Comparison of ENCODE assay signal across 8 cellular contexts in genomic region chr11:46345131-46345597, GRCh38. TPM values are rescaled to one million over a fixed set of nuclear protein-coding genes. Genes with fewer than 3 reads are reported as not detected.
A peak's percentile ranks its signal among the peaks of the same experiment; 100 is the strongest.
DNase-seq lines count a peak whose midpoint lies in the region; ATAC-seq, FAIRE-seq and TF ChIP-seq lines count a peak whose summit lies in the region.

No MANE protein-coding gene starts in this region.

- no peak for ATAC-seq in activated T-helper 17 cell treated with anti-CD3 and anti-CD28 coated beads, Interleukin-2, amount 50 U/mL, for 72 hours (replicated peaks)
- ATAC-seq in GM21423 (IDR thresholded peaks at IDR 0.05; ENCODE audit: unreplicated experiment) = no peak
- no peak for ATAC-seq in GM18520 (IDR thresholded peaks at IDR 0.05; ENCODE audit: unreplicated experiment)
- no peak for ATAC-seq in GM21360 (IDR thresholded peaks at IDR 0.05; ENCODE audit: unreplicated experiment)

- H3K9me3 ChIP-seq in HUES6 (ENCODE audit: control insufficient read depth, insufficient read depth, low read depth, low read length) = no peaks in the 10 kb centered on the region
- H3K9me3 ChIP-seq in kidney (ENCODE audit: control insufficient read depth in 1 of 2, low read length in 2 of 2) = no peaks in the 10 kb centered on the region
- H3K9me3 ChIP-seq in thyroid gland = no peaks in the 10 kb centered on the region

- H3K27me3 ChIP-seq in HUES6 (ENCODE audit: control insufficient read depth, insufficient read depth, low read length) = peaks cover 12% of the 10 kb centered on the region
- H3K27me3 ChIP-seq in thyroid gland = no peaks in the 10 kb centered on the region

- H3K9ac ChIP-seq in HUES6 (ENCODE audit: low read length) (peak overlapping the region; percentile 44), kidney (ENCODE audit: low read length in 2 of 2) (peak overlapping the region; percentile 39 to 58)

- no peak for TF ChIP-seq POLR2A in thyroid gland (IDR thresholded peaks at IDR 0.05)

- peaks cover 44% of the 10 kb centered on the region for H3K4me1 Mint-ChIP-seq in activated T-helper 17 cell treated with anti-CD3 and anti-CD28 coated beads, Interleukin-2, amount 50 U/mL, for 72 hours

- DNase-seq in CD1c-positive myeloid dendritic cell (ENCODE audit: extremely low spot score) (peak; percentile 85), kidney (peak; percentile 89), thyroid gland (peak in 1 of 2 donors; percentile 25)

- no peaks in the 10 kb centered on the region for H3K9me3 Mint-ChIP-seq in activated T-helper 17 cell treated with anti-CD3 and anti-CD28 coated beads, Interleukin-2, amount 50 U/mL, for 72 hours

- no peak for FAIRE-seq in kidney (lab: Jason Lieb, UNC)

- WGBS in thyroid gland, 2 donors = 50 to 76% methylated on average over 8 to 20 of the region's 20 CpGs

- peak overlapping the region; percentile 80 for H3K4me3 Mint-ChIP-seq in activated T-helper 17 cell treated with anti-CD3 and anti-CD28 coated beads, Interleukin-2, amount 50 U/mL, for 72 hours

- peaks cover 85% of the 10 kb centered on the region for H3K4me1 ChIP-seq in HUES6 (ENCODE audit: control insufficient read depth, insufficient read depth, low read length)
- peaks cover 0 to 26% of the 10 kb centered on the region in 2 donors for H3K4me1 ChIP-seq in kidney (ENCODE audit: control insufficient read depth in 1 of 2, insufficient read depth in 1 of 2, low read depth in 1 of 2, low read length in 2 of 2)
- H3K4me1 ChIP-seq in thyroid gland = peaks cover 6 to 13% of the 10 kb centered on the region in 2 donors

- peak overlapping the region; percentile 51 for H3K27ac Mint-ChIP-seq in activated T-helper 17 cell treated with anti-CD3 and anti-CD28 coated beads, Interleukin-2, amount 50 U/mL, for 72 hours

- peak overlapping the region; percentile 61 for H3K27ac ChIP-seq in HUES6 (ENCODE audit: low read depth, low read length)
- peak overlapping the region in 1 of 2 donors; percentile 81 for H3K27ac ChIP-seq in kidney (ENCODE audit: low read depth in 2 of 2, low read length in 2 of 2)
- H3K27ac ChIP-seq in thyroid gland = peak overlapping the region in 2 of 3 donors; percentile 49 to 54

- H3K36me3 ChIP-seq in HUES6 (ENCODE audit: control insufficient read depth, insufficient read depth, low read length) = no peaks in the 10 kb centered on the region
- no peaks in the 10 kb centered on the region for H3K36me3 ChIP-seq in kidney (ENCODE audit: control insufficient read depth in 1 of 2, insufficient read depth in 2 of 2, low read length in 2 of 2)
- H3K36me3 ChIP-seq in thyroid gland = no peaks in the 10 kb centered on the region

- peaks cover 6% of the 10 kb centered on the region for H3K36me3 Mint-ChIP-seq in activated T-helper 17 cell treated with anti-CD3 and anti-CD28 coated beads, Interleukin-2, amount 50 U/mL, for 72 hours (ENCODE audit: low read depth)

- intact Hi-C loops in kidney (cut with DNase I) (no loop called here), thyroid gland (cut with DNase I) (no loop called here)

- H3K27me3 Mint-ChIP-seq in activated T-helper 17 cell treated with anti-CD3 and anti-CD28 coated beads, Interleukin-2, amount 50 U/mL, for 72 hours = no peaks in the 10 kb centered on the region

- peak overlapping the region; percentile 51 for H3K4me3 ChIP-seq in HUES6 (ENCODE audit: low read depth, low read length)
- peak overlapping the region; percentile 60 for H3K4me3 ChIP-seq in kidney (ENCODE audit: low read length in 2 of 2)
- H3K4me3 ChIP-seq in thyroid gland (replicated peaks in 1 of 3) = peak overlapping the region in 1 of 3 donors; percentile 9

- TF ChIP-seq CTCF in kidney (IDR thresholded peaks at IDR 0.05; ENCODE audit: borderline replicate concordance, extremely low read depth, insufficient read depth) (no peak), thyroid gland (IDR thresholded peaks at IDR 0.05) (no peak)

RNA-seq across cellular contexts. Expression of gene DGKZ, which starts 2.1 kb away (rescaled TPM):
- 100 to 1,000 TPM in 1 of 2 donors, 10 to 100 TPM in 1; 78.9 to 100 TPM for total RNA-seq in activated T-helper 17 cell treated with anti-CD3 and anti-CD28 coated beads, Interleukin-2, amount 50 U/mL, for 72 hours
- total RNA-seq in kidney = 50.6 TPM
- polyA plus RNA-seq in kidney (ENCODE audit: insufficient read depth, low read depth, low replicate concordance) = 48.5 TPM
- total RNA-seq in thyroid gland = 10 to 100 TPM; 29.7 to 53.5 (median 41.8) TPM

RNA-seq across cellular contexts. Expression of gene MDK, which starts 36.3 kb away (rescaled TPM):
- 10 to 100 TPM in 1 of 2 donors, 1 to 10 TPM in 1; 8.5 to 12.9 TPM for total RNA-seq in activated T-helper 17 cell treated with anti-CD3 and anti-CD28 coated beads, Interleukin-2, amount 50 U/mL, for 72 hours
- total RNA-seq in kidney (38.3 TPM), thyroid gland (10 to 100 TPM in 3 of 4 donors, 1 to 10 TPM in 1; 3.3 to 24.3 (median 16.7) TPM)
- polyA plus RNA-seq in kidney (ENCODE audit: insufficient read depth, low read depth, low replicate concordance) = 26.3 TPM

RNA-seq across cellular contexts. Expression of gene CHRM4, which starts 46.4 kb away (rescaled TPM):
- total RNA-seq in activated T-helper 17 cell treated with anti-CD3 and anti-CD28 coated beads, Interleukin-2, amount 50 U/mL, for 72 hours = 1 to 10 TPM in 1 of 2 donors, under 1 TPM in 1; 0.90 to 6.1 TPM
- total RNA-seq in kidney (0.16 TPM), thyroid gland (under 1 TPM in 1 of 4 donors, not detected in 3; 0.22 TPM)
- not detected for polyA plus RNA-seq in kidney (ENCODE audit: insufficient read depth, low read depth, low replicate concordance)
